14 cellular contexts compared by ENCODE assay signal in the genomic region with DNA sequence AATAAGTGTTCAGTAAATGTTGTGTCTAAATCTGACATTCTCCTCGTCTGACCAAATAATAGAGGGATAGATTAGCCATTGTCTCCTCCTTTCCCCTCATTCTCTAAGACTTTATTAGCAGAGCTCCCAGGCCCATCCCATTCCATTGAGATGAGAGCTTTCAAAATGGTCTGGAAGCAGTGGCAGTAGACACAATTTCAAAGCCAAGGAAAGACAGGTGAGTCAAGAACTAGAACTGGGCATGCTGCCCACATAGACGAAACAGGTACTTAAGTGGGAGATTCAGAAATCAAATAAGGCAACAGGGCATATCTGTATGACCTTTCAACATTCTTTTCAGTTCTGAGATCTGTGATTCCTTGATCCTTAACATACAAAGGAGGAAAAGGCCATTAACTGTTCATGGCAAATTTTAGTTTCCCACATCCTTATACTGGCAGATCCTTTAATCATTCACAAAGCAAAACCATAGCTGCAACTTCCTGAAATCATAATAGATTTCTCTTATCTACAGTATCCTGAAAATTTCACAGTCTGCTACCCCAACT.
DNase-seq lines count a peak whose midpoint lies in the region; ATAC-seq and TF ChIP-seq lines count a peak whose summit lies in the region.
"Had no signal": no experiment of that assay in that cellular context is flagged by ENCODE, and none has a peak within 500 bp of the region (broad histone marks: within the 10 kb centered on the region; RNA-seq: fewer than 3 reads in every experiment).

No MANE protein-coding gene starts in this region.

- no peak for ATAC-seq in GM21723 (IDR thresholded peaks at IDR 0.05; ENCODE audit: unreplicated experiment)
- ATAC-seq: A549; CD8-positive, alpha-beta T cell; HCT116; HepG2 had no signal

- no peaks in the 10 kb centered on the region for H3K36me3 Mint-ChIP-seq in type B pancreatic cell
- H3K36me3 Mint-ChIP-seq: CD14-positive monocyte; CD8-positive, alpha-beta T cell had no signal

- H3K27ac Mint-ChIP-seq in type B pancreatic cell, result no peak overlapping the region
- H3K27ac Mint-ChIP-seq: CD14-positive monocyte; CD8-positive, alpha-beta T cell had no signal

- in situ Hi-C loops in Caki2 (cut with HindIII; ENCODE audit: low pct_unique_long_range_greater_than_20kb, low sequenced_read_pairs), result no loop called here

- H3K4me1 Mint-ChIP-seq in type B pancreatic cell (ENCODE audit: unreplicated experiment), result no peaks in the 10 kb centered on the region
- H3K4me1 Mint-ChIP-seq: CD14-positive monocyte had no signal

- no peak for TF ChIP-seq CTCF in type B pancreatic cell (conservative IDR thresholded peaks at IDR 0.05)

- no peaks in the 10 kb centered on the region for H3K27me3 Mint-ChIP-seq in type B pancreatic cell

- H3K9me3 Mint-ChIP-seq in type B pancreatic cell, result no peaks in the 10 kb centered on the region
- H3K9me3 Mint-ChIP-seq: CD8-positive, alpha-beta T cell had no signal

- DNase-seq in Caki2 (ENCODE audit: low read depth) (peak; percentile 10), NCI-H69 (lab: John Stamatoyannopoulos, UW) (peak; percentile 4), kidney tubule cell (ENCODE audit: low spot score) (peak; percentile 90), renal cortical epithelial cell (ENCODE audit: low read depth) (peak; percentile 12), type B pancreatic cell (ENCODE audit: extremely low spot score, unreplicated experiment) (no peak), NCI-H1105 treated with DMSO at 0.1 percent for 48 hours (lab: John Stamatoyannopoulos, UW) (no peak)
- DNase-seq: CD8-positive, alpha-beta T cell; COR-L47; GM23248 had no signal

- no peak overlapping the region for H3K4me3 Mint-ChIP-seq in type B pancreatic cell
- H3K4me3 Mint-ChIP-seq: CD14-positive monocyte; CD8-positive, alpha-beta T cell had no signal

Comparison
In these comparisons a context has a peak if more than half of its experiments do, and no peak if none do; other contexts are left out.
1. DNase-seq: peak in Caki2 (single experiment), NCI-H69 (single experiment), kidney tubule cell (single experiment) and renal cortical epithelial cell (single experiment); none in type B pancreatic cell (single experiment) and NCI-H1105 treated with DMSO at 0.1 percent for 48 hours (single experiment).